In genomic region chr22:22241554-22241898, GRCh38 we compare ENCODE assay signal across 31 cellular contexts. TPM values are rescaled to one million over a fixed set of nuclear protein-coding genes. Genes with fewer than 3 reads are reported as not detected.
"Had no signal": no experiment of that assay in that cellular context is flagged by ENCODE, and none has a peak within 500 bp of the region (broad histone marks: within the 10 kb centered on the region; RNA-seq: fewer than 3 reads in every experiment).

No MANE protein-coding gene starts in this region.

- H3K27ac ChIP-seq: ascending aorta, cardiac muscle cell, SJCRH30, SK-N-MC had no signal

- H3K36me3 ChIP-seq: ascending aorta, cardiac muscle cell, SJCRH30 had no signal

- H3K9me3 Mint-ChIP-seq: activated CD4-positive, alpha-beta T cell treated with anti-CD3 and anti-CD28 coated beads, Interleukin-2, amount 10 ng/mL, durations not matched to agents 24 days and 14 days; activated naive CD4-positive, alpha-beta T cell treated with anti-CD3 and anti-CD28 coated beads, Interleukin-2, amount 50 U/mL, for 24 hours; activated naive CD8-positive, alpha-beta T cell treated with anti-CD3 and anti-CD28 coated beads, Interleukin-2, amount 10 ng/mL, durations not matched to agents 7 days and 5 days; activated T-cell treated with anti-CD3 and anti-CD28 coated beads, Interleukin-2, amount 50 U/mL, for 24 hours; activated T-helper 2 cell treated with anti-CD3 and anti-CD28 coated beads, Interferon-gamma antibody, Interleukin-2, Interleukin-4, amounts not matched to agents 10 μg/mL and 5 μg/mL and 100 μg/mL, durations not matched to agents 14 hours and 24 hours and 36 hours had no signal

- H3K36me3 Mint-ChIP-seq: activated naive CD4-positive, alpha-beta T cell treated with anti-CD3 and anti-CD28 coated beads, Interleukin-2, amount 50 U/mL, for 24 hours; activated naive CD8-positive, alpha-beta T cell treated with anti-CD3 and anti-CD28 coated beads, Interleukin-2, amount 10 ng/mL, durations not matched to agents 7 days and 5 days had no signal

- H3K4me3 Mint-ChIP-seq: activated CD4-positive, alpha-beta T cell treated with anti-CD3 and anti-CD28 coated beads, Interleukin-2, amount 10 ng/mL, durations not matched to agents 24 days and 14 days; activated CD8-positive, alpha-beta T cell treated with anti-CD3 and anti-CD28 coated beads, Interleukin-2, amount 10 ng/mL, durations not matched to agents 7 days and 5 days; activated naive CD4-positive, alpha-beta T cell treated with anti-CD3 and anti-CD28 coated beads, Interleukin-2, amount 50 U/mL, for 24 hours; activated naive CD8-positive, alpha-beta T cell treated with anti-CD3 and anti-CD28 coated beads, Interleukin-2, amount 10 ng/mL, durations not matched to agents 7 days and 5 days; activated T-cell treated with anti-CD3 and anti-CD28 coated beads, Interleukin-2, amount 50 U/mL, for 24 hours had no signal

- H3K27me3 ChIP-seq: ascending aorta, SJCRH30 had no signal

- H3K9me3 ChIP-seq: ascending aorta, SJCRH30 had no signal

- FAIRE-seq: TTC549 had no signal

- H3K4me1 Mint-ChIP-seq: activated naive CD4-positive, alpha-beta T cell treated with anti-CD3 and anti-CD28 coated beads, Interleukin-2, amount 50 U/mL, for 24 hours had no signal

- DNase-seq: activated CD4-positive, alpha-beta T cell treated with anti-CD3 and anti-CD28 coated beads, Interleukin-2, amount 10 ng/mL, durations not matched to agents 24 days and 14 days; activated CD4-positive, alpha-beta T cell treated with anti-CD3 and anti-CD28 coated beads, Interleukin-2, amount 50 U/mL, for 4 hours; activated CD8-positive, alpha-beta T cell treated with anti-CD3 and anti-CD28 coated beads, Interleukin-2, amount 10 ng/mL, durations not matched to agents 7 days and 5 days; activated gamma-delta T cell; activated naive CD4-positive, alpha-beta T cell treated with Interleukin-2 at 50 U/mL for 16 hours; activated naive CD8-positive, alpha-beta T cell treated with anti-CD3 and anti-CD28 coated beads, Interleukin-2, amount 10 ng/mL, durations not matched to agents 7 days and 5 days; activated T-cell treated with anti-CD3 and anti-CD28 coated beads, Interleukin-2, amount 50 U/mL, for 24 hours; amygdala; Karpas-422; NCI-H1105 treated with DMSO at 0.1 percent for 48 hours; NCI-H1436; NCI-H1694; NCI-H1930; NCI-H2081 treated with DMSO at 0.1 percent for 48 hours; NCI-H226; NCI-H446 treated with DMSO at 0.1 percent for 48 hours; NCI-H524 treated with DMSO at 0.1 percent for 48 hours; SHP77; T1000 had no signal

- H3K4me1 ChIP-seq: ascending aorta had no signal

- ATAC-seq: activated CD8-positive, alpha-beta T cell treated with anti-CD3 and anti-CD28 coated beads, Interleukin-2, amount 10 ng/mL, durations not matched to agents 7 days and 5 days; Panc1 had no signal

- H3K27ac Mint-ChIP-seq: activated CD4-positive, alpha-beta T cell treated with anti-CD3 and anti-CD28 coated beads, Interleukin-2, amount 10 ng/mL, durations not matched to agents 24 days and 14 days; activated CD8-positive, alpha-beta T cell treated with anti-CD3 and anti-CD28 coated beads, Interleukin-2, amount 10 ng/mL, durations not matched to agents 7 days and 5 days; activated naive CD4-positive, alpha-beta T cell treated with anti-CD3 and anti-CD28 coated beads, Interleukin-2, amount 50 U/mL, for 24 hours; activated naive CD8-positive, alpha-beta T cell treated with anti-CD3 and anti-CD28 coated beads, Interleukin-2, amount 10 ng/mL, durations not matched to agents 7 days and 5 days; activated T-cell treated with anti-CD3 and anti-CD28 coated beads, Interleukin-2, amount 50 U/mL, for 24 hours; activated T-helper 2 cell treated with anti-CD3 and anti-CD28 coated beads, Interferon-gamma antibody, Interleukin-2, Interleukin-4, amounts not matched to agents 10 μg/mL and 5 μg/mL and 100 μg/mL, durations not matched to agents 14 hours and 24 hours and 36 hours had no signal

- H3K4me3 ChIP-seq: ascending aorta, cardiac muscle cell, SJCRH30, SK-N-MC had no signal

RNA-seq across cellular contexts. Expression of gene VPREB1, which starts 3.1 kb away (rescaled TPM):
- total RNA-seq: activated CD4-positive, alpha-beta T cell treated with anti-CD3 and anti-CD28 coated beads, Interleukin-2, amount 10 ng/mL, durations not matched to agents 24 days and 14 days; activated CD8-positive, alpha-beta T cell treated with anti-CD3 and anti-CD28 coated beads, Interleukin-2, amount 10 ng/mL, durations not matched to agents 7 days and 5 days; activated naive CD8-positive, alpha-beta T cell treated with anti-CD3 and anti-CD28 coated beads, Interleukin-2, amount 10 ng/mL, durations not matched to agents 7 days and 5 days; activated T-helper 2 cell treated with anti-CD3 and anti-CD28 coated beads, Interferon-gamma antibody, Interleukin-2, Interleukin-4, amounts not matched to agents 10 μg/mL and 5 μg/mL and 100 μg/mL, durations not matched to agents 14 hours and 24 hours and 36 hours; ascending aorta; cardiac muscle cell; MCF 10A; RPMI7951; SJCRH30; T-helper 1 cell treated with Interleukin-12 subunit alpha and Interleukin-12 subunit beta and Interleukin-4 antibody, amounts not matched to agents 30 ng/mL and 1 ng/mL, for 36 hours; T-helper 2 cell treated with Interferon-gamma antibody and Interleukin-4, amounts not matched to agents 100 ng/mL and 5 ng/mL, for 36 hours had no signal
- polyA plus RNA-seq: cardiac muscle cell had no signal
